Comparison of ENCODE assay signal across 24 cellular contexts in the genomic region with DNA sequence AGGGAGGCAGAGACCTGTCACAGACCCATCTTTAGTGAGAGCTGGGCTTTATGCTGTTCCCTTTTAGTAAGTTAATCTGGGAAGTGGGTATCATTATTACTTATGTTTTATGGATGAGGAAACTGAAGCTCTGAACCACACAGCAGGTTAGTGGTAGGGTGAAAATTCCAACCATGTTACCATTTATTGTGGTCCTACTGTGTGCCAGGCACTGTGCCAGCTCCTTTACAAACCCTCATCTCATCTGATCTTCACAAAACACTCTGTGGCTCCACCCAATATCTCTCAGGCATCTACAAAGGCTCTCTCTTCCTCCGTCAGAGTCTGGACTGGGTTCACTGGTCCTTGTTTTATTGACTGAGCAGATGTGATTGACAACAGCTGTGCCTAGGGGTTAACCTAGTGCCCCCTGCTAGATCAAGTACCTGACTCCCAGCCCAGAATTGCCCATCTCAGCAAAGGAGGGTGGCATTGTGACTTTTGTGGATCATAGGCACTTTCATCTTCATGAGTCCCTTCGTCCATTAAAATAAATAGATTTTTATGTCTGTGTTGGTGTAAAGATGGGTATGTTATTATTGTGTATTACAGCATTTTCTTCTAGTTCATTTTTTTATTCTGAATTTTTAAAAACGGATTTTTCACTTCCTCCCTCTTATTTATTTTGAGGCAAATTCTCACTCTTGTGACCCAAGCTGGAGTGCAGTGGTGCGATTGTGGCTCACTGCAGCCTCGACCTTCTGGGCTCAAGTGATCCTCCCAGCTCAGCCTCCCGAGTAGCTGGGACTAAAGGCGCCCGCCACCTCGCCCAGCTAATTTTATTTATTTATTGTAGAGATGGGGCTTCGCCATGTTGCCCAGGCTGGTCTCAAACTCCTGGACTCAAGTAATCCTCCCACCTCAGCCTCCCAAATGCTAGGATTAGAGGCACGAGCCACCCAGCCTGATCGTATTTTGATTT. TPM values are rescaled to one million over a fixed set of nuclear protein-coding genes. Genes with fewer than 3 reads are reported as not detected.
DNase-seq lines count a peak whose midpoint lies in the region; ATAC-seq and TF ChIP-seq lines count a peak whose summit lies in the region.
"Had no signal": no experiment of that assay in that cellular context is flagged by ENCODE, and none has a peak within 500 bp of the region (broad histone marks: within the 10 kb centered on the region; RNA-seq: fewer than 3 reads in every experiment).

No MANE protein-coding gene starts in this region.

- H3K27ac Mint-ChIP-seq in CD4-positive, alpha-beta T cell, result no peak overlapping the region
- H3K27ac Mint-ChIP-seq: activated CD8-positive, alpha-beta memory T cell treated with anti-CD3 and anti-CD28 coated beads, Interleukin-2, amount 10 ng/mL, durations not matched to agents 7 days and 5 days; memory B cell had no signal

- peaks cover 13% of the 10 kb centered on the region for H3K27me3 Mint-ChIP-seq in CD4-positive, alpha-beta T cell

- no peaks in the 10 kb centered on the region for H3K9me2 ChIP-seq in Loucy (replicated peaks; ENCODE audit: low read depth, low read length)

- H3K9ac ChIP-seq in Loucy (ENCODE audit: low read depth, low read length, poor library complexity, severe bottlenecking) (peak overlapping the region; percentile 90), fibroblast of lung (ENCODE audit: insufficient read depth, low read length) (no peak overlapping the region)

- POLR2A ChIA-PET in CD4-positive, alpha-beta T cell (lab: Charles Lee), result interaction anchor here (1.0 to 6.2 kb wide), 5 partner anchors 13 to 399 kb away, joined by 3 to 69 read pairs (median 32); a partner anchor contains a TSS

- H3K4me2 ChIP-seq in Loucy (ENCODE audit: low read depth, low read length, poor library complexity, severe bottlenecking), result peak overlapping the region; percentile 83
- H3K4me2 ChIP-seq in fibroblast of lung (ENCODE audit: extremely low read depth, insufficient read depth, low read length), result no peak overlapping the region

- H3K79me2 ChIP-seq in Loucy (ENCODE audit: insufficient read depth, low read length) (peaks cover 12% of the 10 kb centered on the region; the same call in 1 of the 2 replicates), fibroblast of lung (ENCODE audit: control insufficient read depth, insufficient read depth, low read length) (peaks cover 15% of the 10 kb centered on the region)

- H3K27me3 ChIP-seq in CD4-positive, alpha-beta T cell (ENCODE audit: control insufficient read depth, insufficient read depth, low read length), result peaks cover 10% of the 10 kb centered on the region
- H3K27me3 ChIP-seq in Loucy (ENCODE audit: insufficient read depth, low read length, poor library complexity, severe bottlenecking), result no peaks in the 10 kb centered on the region
- no peaks in the 10 kb centered on the region for H3K27me3 ChIP-seq in fibroblast of lung (ENCODE audit: control insufficient read depth, insufficient read depth, low read length)
- H3K27me3 ChIP-seq in sigmoid colon, result no peaks in the 10 kb centered on the region
- H3K27me3 ChIP-seq: foreskin keratinocyte, ovary had no signal

- H3K36me3 ChIP-seq in Loucy (ENCODE audit: insufficient read depth, low read length) (no peaks in the 10 kb centered on the region), fibroblast of lung (ENCODE audit: control insufficient read depth, insufficient read depth, low read length) (peaks cover 45% of the 10 kb centered on the region), sigmoid colon (peaks cover 36 to 60% (median 49%) of the 10 kb centered on the region in 4 donors)
- H3K36me3 ChIP-seq: ovary had no signal

- peaks cover 3% of the 10 kb centered on the region; the same call in 1 of the 2 replicates for H3F3A ChIP-seq in Loucy (ENCODE audit: low read depth)

- TF ChIP-seq POLR2A in sigmoid colon (IDR thresholded peaks at IDR 0.05), result no peak

- CTCF ChIA-PET in CD4-positive, alpha-beta T cell (lab: Charles Lee), result interaction anchor here (1.6 kb wide), 1 partner anchor 14 kb away, joined by 6 read pairs; no protein-coding TSS in a partner anchor

- H4K20me1 ChIP-seq in Loucy (ENCODE audit: insufficient read depth, low read length, poor library complexity, severe bottlenecking) (no peaks in the 10 kb centered on the region), fibroblast of lung (ENCODE audit: control insufficient read depth, extremely low read depth, insufficient read depth, low read length) (no peaks in the 10 kb centered on the region)

- H3K4me1 ChIP-seq in Loucy (ENCODE audit: insufficient read depth, low read length, poor library complexity, severe bottlenecking), result peaks cover 26% of the 10 kb centered on the region
- peaks cover 16% of the 10 kb centered on the region for H3K4me1 ChIP-seq in fibroblast of lung (ENCODE audit: control insufficient read depth, extremely low read depth, insufficient read depth, low read length)
- H3K4me1 ChIP-seq in sigmoid colon, result peaks cover 0 to 65% (median 62%) of the 10 kb centered on the region in 4 donors
- H3K4me1 ChIP-seq: foreskin keratinocyte had no signal

- peaks cover 28% of the 10 kb centered on the region for H3K4me1 Mint-ChIP-seq in CD4-positive, alpha-beta T cell (ENCODE audit: low read depth)

- H3K9me3 Mint-ChIP-seq in CD4-positive, alpha-beta T cell, result no peaks in the 10 kb centered on the region
- H3K9me3 Mint-ChIP-seq: activated naive CD8-positive, alpha-beta T cell treated with anti-CD3 and anti-CD28 coated beads, Interleukin-2, amount 10 ng/mL, durations not matched to agents 7 days and 5 days; brain; memory B cell had no signal

- H3K4me3 ChIP-seq in Loucy (ENCODE audit: low read length, poor library complexity, severe bottlenecking) (peak overlapping the region; percentile 88), fibroblast of lung (replicated peaks in 1 of 4; ENCODE audit: control extremely low read depth in 1 of 4, insufficient read depth in 1 of 4, low read depth in 3 of 4, low read length in 4 of 4) (no peak overlapping the region), sigmoid colon (no peak overlapping the region)
- H3K4me3 ChIP-seq: ovary had no signal

- intact Hi-C loops in CD4-positive, alpha-beta T cell (cut with DNase I, micrococcal nuclease), result loop anchor here in 1 of 2 experiments (5.0 kb wide), 1 partner anchor 382 kb away; no protein-coding TSS in a partner anchor
- intact Hi-C loops in sigmoid colon (cut with DNase I), result loop anchor here (10.0 kb wide), 1 partner anchor 240 kb away; a partner anchor contains a TSS

- WGBS in sigmoid colon, 2 donors, result 87 to 90% methylated on average over 12 of the region's 12 CpGs

- no peaks in the 10 kb centered on the region for H3K9me3 ChIP-seq in CD4-positive, alpha-beta T cell (ENCODE audit: control insufficient read depth, low read length)
- H3K9me3 ChIP-seq in Loucy (ENCODE audit: insufficient read depth, low read depth, low read length) (no peaks in the 10 kb centered on the region), fibroblast of lung (ENCODE audit: control insufficient read depth, insufficient read depth, low read depth, low read length) (no peaks in the 10 kb centered on the region), sigmoid colon (no peaks in the 10 kb centered on the region)
- H3K9me3 ChIP-seq: ovary had no signal

- no peak for DNase-seq in CD4-positive, alpha-beta T cell
- DNase-seq in fibroblast of lung (ENCODE audit: low read depth in 2 of 2) (no peak), sigmoid colon (no peak), NCI-H2227 (lab: John Stamatoyannopoulos, UW; ENCODE audit: unreplicated experiment) (no peak)
- DNase-seq: activated CD4-positive, alpha-beta T cell treated with anti-CD3 and anti-CD28 coated beads, Interleukin-2, amount 50 U/mL, for 1 hour; activated CD8-positive, alpha-beta memory T cell treated with anti-CD3 and anti-CD28 coated beads, Interleukin-2, amount 10 ng/mL, durations not matched to agents 7 days and 5 days; activated naive CD8-positive, alpha-beta T cell treated with anti-CD3 and anti-CD28 coated beads, Interleukin-2, amount 10 ng/mL, durations not matched to agents 7 days and 5 days; effector CD8-positive, alpha-beta T cell; foreskin keratinocyte; GF-D8; NCI-H1105 treated with DMSO at 0.1 percent for 48 hours; NCI-H2029; NCI-H446 treated with DMSO at 0.1 percent for 48 hours; ovary; stimulated activated CD4-positive, alpha-beta T cell treated with anti-CD3 and anti-CD28 coated beads, Interleukin-4, amount 100 ng/mL, for 4 hours; stimulated activated naive CD4-positive, alpha-beta T cell treated with Interleukin-2 at 50 U/mL for 16 hours; T-helper 9 cell had no signal

- H2AFZ ChIP-seq in Loucy (ENCODE audit: low read length) (no peak overlapping the region), fibroblast of lung (ENCODE audit: low read length) (no peak overlapping the region)

- no peaks in the 10 kb centered on the region for H3K36me3 Mint-ChIP-seq in CD4-positive, alpha-beta T cell (ENCODE audit: low read depth)
- H3K36me3 Mint-ChIP-seq: activated CD8-positive, alpha-beta memory T cell treated with anti-CD3 and anti-CD28 coated beads, Interleukin-2, amount 10 ng/mL, durations not matched to agents 7 days and 5 days; activated naive CD8-positive, alpha-beta T cell treated with anti-CD3 and anti-CD28 coated beads, Interleukin-2, amount 10 ng/mL, durations not matched to agents 7 days and 5 days; memory B cell had no signal

- peak overlapping the region; percentile 38 for H3K4me3 Mint-ChIP-seq in CD4-positive, alpha-beta T cell

- ATAC-seq in CD4-positive, alpha-beta T cell (ENCODE audit: poor library complexity), result no peak
- no peak for ATAC-seq in HG03565 (IDR thresholded peaks at IDR 0.05; ENCODE audit: unreplicated experiment)
- no peak for ATAC-seq in HG03460 (IDR thresholded peaks at IDR 0.05; ENCODE audit: unreplicated experiment)
- ATAC-seq: activated CD8-positive, alpha-beta memory T cell treated with anti-CD3 and anti-CD28 coated beads, Interleukin-2, amount 10 ng/mL, durations not matched to agents 7 days and 5 days; foreskin keratinocyte; right cardiac atrium had no signal

- H3K27ac ChIP-seq in CD4-positive, alpha-beta T cell (ENCODE audit: low read depth, low read length), result no peak overlapping the region
- H3K27ac ChIP-seq in fibroblast of lung (ENCODE audit: insufficient read depth, low read length) (peak overlapping the region; percentile 68), sigmoid colon (peak overlapping the region in 3 of 4 donors; percentile 98 to 99 (median 98))
- H3K27ac ChIP-seq: foreskin keratinocyte, ovary had no signal

- TF ChIP-seq EP300 in sigmoid colon (IDR thresholded peaks at IDR 0.05), result no peak

- TF ChIP-seq CTCF in CD4-positive, alpha-beta T cell (IDR thresholded peaks at IDR 0.05), result no peak
- TF ChIP-seq CTCF in Loucy (conservative IDR thresholded peaks at IDR 0.05; ENCODE audit: low read length), result no peak
- no peak for TF ChIP-seq CTCF in fibroblast of lung (conservative IDR thresholded peaks at IDR 0.05 in 1 of 2, IDR thresholded peaks at IDR 0.05 in 1 of 2; ENCODE audit: low read depth in 1 of 2, low read length in 2 of 2)
- no peak for TF ChIP-seq CTCF in sigmoid colon (IDR thresholded peaks at IDR 0.05)

RNA-seq across cellular contexts. Expression of a gene that starts 3.1 kb away (rescaled TPM):
- under 1 TPM; 0.36 to 0.42 TPM for total RNA-seq in CD4-positive, alpha-beta T cell
- total RNA-seq in fibroblast of lung (28.5 and 46.9 TPM in 2 replicates), sigmoid colon (100 to 1,000 TPM; 124 to 339 (median 205) TPM)
- polyA plus RNA-seq in fibroblast of lung (68.4 and 94.3 TPM in 2 replicates), sigmoid colon (10 to 100 TPM; 10.4 to 31.2 (median 21.0) TPM)
- 171 and 229 TPM in 2 replicates for polyA plus RNA-seq in fibroblast of lung (2012)
- polyA minus RNA-seq in fibroblast of lung (ENCODE audit: low replicate concordance), result 194 and 200 TPM in 2 replicates

RNA-seq across cellular contexts. Expression of a gene that starts 7.9 kb away (rescaled TPM):
- 1 to 10 TPM; 4.1 to 5.3 TPM for total RNA-seq in CD4-positive, alpha-beta T cell
- total RNA-seq in fibroblast of lung, result under 0.01 TPM in 1 of 2 replicates, not detected in the other
- not detected in 2 replicates for polyA plus RNA-seq in fibroblast of lung
- polyA plus RNA-seq in fibroblast of lung (2012), result 0.41 and 0.77 TPM in 2 replicates
- not detected in 2 replicates for polyA minus RNA-seq in fibroblast of lung (ENCODE audit: low replicate concordance)
- total RNA-seq in sigmoid colon, result 1 to 10 TPM in 1 of 4 donors, under 1 TPM in 3; 0.49 to 1.1 (median 0.70) TPM
- polyA plus RNA-seq in sigmoid colon, result 1 to 10 TPM in 2 of 3 donors, under 1 TPM in 1; 0.60 to 1.9 (median 1.2) TPM
- total RNA-seq: activated CD8-positive, alpha-beta memory T cell treated with anti-CD3 and anti-CD28 coated beads, Interleukin-2, amount 10 ng/mL, durations not matched to agents 7 days and 5 days; OCI-LY7; right cardiac atrium had no signal

RNA-seq across cellular contexts. Expression of a gene that starts 15.8 kb away (rescaled TPM):
- 10 to 100 TPM in 1 of 2 experiments, 1 to 10 TPM in 1; 8.5 to 10.8 TPM for total RNA-seq in CD4-positive, alpha-beta T cell
- total RNA-seq in fibroblast of lung (5.4 and 5.6 TPM in 2 replicates), sigmoid colon (1 to 10 TPM; 3.9 to 9.5 (median 6.6) TPM)
- polyA plus RNA-seq in fibroblast of lung (1.7 and 3.4 TPM in 2 replicates), sigmoid colon (10 to 100 TPM in 1 of 3 donors, 1 to 10 TPM in 2; 2.4 to 11.1 (median 2.8) TPM)
- polyA plus RNA-seq in fibroblast of lung (2012), result 3.4 and 6.8 TPM in 2 replicates
- polyA minus RNA-seq in fibroblast of lung (ENCODE audit: low replicate concordance), result 13.4 and 13.7 TPM in 2 replicates

RNA-seq across cellular contexts. Expression of a gene that starts 32.5 kb away (rescaled TPM):
- total RNA-seq in CD4-positive, alpha-beta T cell, result under 1 TPM in 1 of 2 experiments, not detected in 1; 0.16 TPM
- total RNA-seq in fibroblast of lung (0.26 and 0.33 TPM in 2 replicates), sigmoid colon (1 to 10 TPM in 3 of 4 donors, under 1 TPM in 1; 0.36 to 5.3 (median 1.1) TPM)
- polyA plus RNA-seq in fibroblast of lung (0.15 and 0.28 TPM in 2 replicates), sigmoid colon (1 to 10 TPM in 1 of 3 donors, under 1 TPM in 1, not detected in 1; 0.22 to 1.8 TPM)
- polyA plus RNA-seq in fibroblast of lung (2012), result 0.20 and 0.40 TPM in 2 replicates
- 0.74 and 1.5 TPM in 2 replicates for polyA minus RNA-seq in fibroblast of lung (ENCODE audit: low replicate concordance)

RNA-seq across cellular contexts. Expression of a gene that starts 33.1 kb away (rescaled TPM):
- 10 to 100 TPM; 69.2 to 73.2 TPM for total RNA-seq in CD4-positive, alpha-beta T cell
- total RNA-seq in fibroblast of lung (35.7 and 41.8 TPM in 2 replicates), sigmoid colon (10 to 100 TPM; 31.6 to 67.0 (median 37.2) TPM)
- polyA plus RNA-seq in fibroblast of lung (21.5 and 23.1 TPM in 2 replicates), sigmoid colon (10 to 100 TPM in 2 of 3 donors, 1 to 10 TPM in 1; 7.9 to 64.0 (median 12.6) TPM)
- polyA plus RNA-seq in fibroblast of lung (2012), result 50.9 and 54.9 TPM in 2 replicates
- 83.2 and 94.6 TPM in 2 replicates for polyA minus RNA-seq in fibroblast of lung (ENCODE audit: low replicate concordance)

Comparison
In these comparisons a context has a peak if more than half of its experiments do, and no peak if none do; other contexts are left out.
1. RNA of a gene that starts 3.1 kb away (total RNA-seq): 124 to 339 TPM in sigmoid colon and 28.5 to 46.9 TPM in fibroblast of lung; 0.36 to 0.42 TPM in CD4-positive, alpha-beta T cell; every median in the first group is over 10 times any median in the second.